In genomic region chr10:25501912-25502311, GRCh38 we compare ENCODE assay signal across 1 cellular context.
TF ChIP-seq lines count a peak whose summit lies in the region.

No MANE protein-coding gene starts in this region.

TF ChIP-seq in WTC11, 78 proteins besides CTCF, POLR2A, EP300 and RAD21 (continued from another document):
- TF ChIP-seq, protein P1, sequence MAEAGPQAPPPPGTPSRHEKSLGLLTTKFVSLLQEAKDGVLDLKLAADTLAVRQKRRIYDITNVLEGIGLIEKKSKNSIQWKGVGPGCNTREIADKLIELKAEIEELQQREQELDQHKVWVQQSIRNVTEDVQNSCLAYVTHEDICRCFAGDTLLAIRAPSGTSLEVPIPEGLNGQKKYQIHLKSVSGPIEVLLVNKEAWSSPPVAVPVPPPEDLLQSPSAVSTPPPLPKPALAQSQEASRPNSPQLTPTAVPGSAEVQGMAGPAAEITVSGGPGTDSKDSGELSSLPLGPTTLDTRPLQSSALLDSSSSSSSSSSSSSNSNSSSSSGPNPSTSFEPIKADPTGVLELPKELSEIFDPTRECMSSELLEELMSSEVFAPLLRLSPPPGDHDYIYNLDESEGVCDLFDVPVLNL (CRISPR knock-in tag; IDR thresholded peaks at IDR 0.05; ENCODE audit: borderline replicate concordance, low read depth), result no peak
- no peak for TF ChIP-seq CREB1 (CRISPR knock-in tag; IDR thresholded peaks at IDR 0.05)
- no peak for TF ChIP-seq ZBTB43 (CRISPR knock-in tag; IDR thresholded peaks at IDR 0.05)
- no peak for TF ChIP-seq NFE2L1 (CRISPR knock-in tag; IDR thresholded peaks at IDR 0.05)
- TF ChIP-seq ZNF138 (CRISPR knock-in tag; conservative IDR thresholded peaks at IDR 0.05), result no peak
- TF ChIP-seq RORB (CRISPR knock-in tag; IDR thresholded peaks at IDR 0.05), result no peak
- TF ChIP-seq, protein P2, sequence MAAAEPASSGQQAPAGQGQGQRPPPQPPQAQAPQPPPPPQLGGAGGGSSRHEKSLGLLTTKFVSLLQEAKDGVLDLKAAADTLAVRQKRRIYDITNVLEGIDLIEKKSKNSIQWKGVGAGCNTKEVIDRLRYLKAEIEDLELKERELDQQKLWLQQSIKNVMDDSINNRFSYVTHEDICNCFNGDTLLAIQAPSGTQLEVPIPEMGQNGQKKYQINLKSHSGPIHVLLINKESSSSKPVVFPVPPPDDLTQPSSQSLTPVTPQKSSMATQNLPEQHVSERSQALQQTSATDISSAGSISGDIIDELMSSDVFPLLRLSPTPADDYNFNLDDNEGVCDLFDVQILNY (CRISPR knock-in tag; IDR thresholded peaks at IDR 0.05), result no peak
